Comparison of ENCODE assay signal across 31 cellular contexts in the genomic region with DNA sequence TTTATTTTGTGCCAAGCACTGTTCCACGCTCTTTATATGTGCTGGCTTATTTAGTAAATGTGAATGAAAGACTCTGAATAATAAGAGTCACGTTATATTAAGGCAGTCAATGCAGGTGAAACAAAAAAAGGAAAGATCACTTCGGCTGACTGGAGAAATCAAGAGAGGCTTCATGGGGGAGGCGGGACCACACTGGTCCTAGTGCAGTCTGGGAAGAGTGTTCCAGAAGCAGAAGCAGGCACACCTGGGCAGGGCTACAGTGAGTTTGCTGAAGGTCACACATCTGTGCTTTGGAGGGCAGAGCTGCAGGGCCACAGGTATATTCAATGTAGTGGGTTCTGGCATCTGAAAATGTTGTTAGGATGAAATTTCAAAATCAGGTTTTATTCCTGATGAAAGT.
"Had no signal": no experiment of that assay in that cellular context is flagged by ENCODE, and none has a peak within 500 bp of the region (broad histone marks: within the 10 kb centered on the region; RNA-seq: fewer than 3 reads in every experiment).

No MANE protein-coding gene starts in this region.

- H3K4me3 ChIP-seq: PC-9, SK-N-MC had no signal

- H3K27ac ChIP-seq: PC-9, RWPE1, SK-N-MC, VCaP had no signal

- DNase-seq: activated B cell treated with CpG ODN at 0.5 μM for 24 hours; activated CD4-positive, alpha-beta T cell treated with anti-CD3 and anti-CD28 coated beads for 4 hours; activated CD4-positive, alpha-beta T cell treated with anti-CD3 and anti-CD28 coated beads, Interleukin-2, amount 50 U/mL, for 4 hours; activated CD4-positive, CD25-positive, alpha-beta regulatory T cell treated with anti-CD3 and anti-CD28 coated beads, Interleukin-2, amount 50 U/mL, for 72 hours; activated CD8-positive, alpha-beta T cell treated with anti-CD3 and anti-CD28 coated beads for 36 hours; activated effector memory CD4-positive, alpha-beta T cell treated with anti-CD3 and anti-CD28 coated beads, Interleukin-2, amount 50 U/mL, for 16 hours; activated naive CD4-positive, alpha-beta T cell; activated naive CD4-positive, alpha-beta T cell treated with anti-CD3 and anti-CD28 coated beads, Interleukin-2, amount 50 U/mL, for 16 hours; activated naive CD8-positive, alpha-beta T cell treated with anti-CD3 and anti-CD28 coated beads for 36 hours; activated T-cell treated with anti-CD3 and anti-CD28 coated beads, Interleukin-2, amount 50 U/mL, for 1 hour; activated T-cell treated with anti-CD3 and anti-CD28 coated beads, Interleukin-2, amount 50 U/mL, for 72 hours; anterior cingulate cortex; NCI-H1092 treated with DMSO at 0.1 percent for 48 hours; NCI-H146; NCI-H187; NCI-H2029 treated with DMSO at 0.1 percent for 48 hours; NCI-H2107; NCI-H2171; NCI-H510A; NCI-H526; NCI-H748 treated with DMSO at 0.1 percent for 48 hours; NK-92 treated with Interleukin-12 subunit alpha and Interleukin-12 subunit beta, amount 100 ng/mL, for 24 hours; Right ventricle myocardium superior; T-cell; T-helper 2 cell; T-helper 9 cell had no signal

- ATAC-seq: activated CD8-positive, alpha-beta T cell treated with anti-CD3 and anti-CD28 coated beads for 36 hours; activated T-cell treated with anti-CD3 and anti-CD28 coated beads, Interleukin-2, amount 50 U/mL, for 72 hours; activated T-helper 17 cell treated with anti-CD3 and anti-CD28 coated beads, Interleukin-2, amount 50 U/mL, for 72 hours; T-cell had no signal
